ENCODE assay signal across 8 cellular contexts in the genomic region with DNA sequence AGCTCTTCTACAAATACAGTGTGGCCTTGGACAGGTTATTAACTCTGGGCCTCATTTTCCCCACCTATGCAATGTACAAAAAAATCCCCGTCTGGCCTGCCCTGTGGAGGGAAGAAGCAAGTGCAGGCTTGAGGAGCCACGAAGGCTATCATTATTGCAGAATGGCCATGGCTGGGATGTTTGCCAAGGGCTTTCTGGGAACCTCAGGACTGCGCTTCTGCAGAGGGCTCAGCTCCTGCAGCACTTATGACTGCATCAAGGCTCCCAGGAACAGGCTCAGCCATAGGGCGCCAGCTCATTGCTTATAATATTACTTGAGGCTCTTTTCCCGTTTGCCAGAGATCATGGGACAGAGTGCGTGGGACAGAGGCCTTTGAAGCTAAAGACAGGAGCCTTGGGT. TPM values are rescaled to one million over a fixed set of nuclear protein-coding genes. Genes with fewer than 3 reads are reported as not detected.
DNase-seq lines count a peak whose midpoint lies in the region; ATAC-seq and TF ChIP-seq lines count a peak whose summit lies in the region.

No MANE protein-coding gene starts in this region.

- no peaks in the 10 kb centered on the region for H3K36me3 ChIP-seq in BJ (ENCODE audit: control insufficient read depth, insufficient read depth, low read length)

- TF ChIP-seq CTCF in BJ (IDR thresholded peaks at IDR 0.05; ENCODE audit: insufficient read depth, low read depth, low read length), result 0 out of 2 replicates have a peak, but pooled peaks have one; percentile 18

- DNase-seq in BJ (ENCODE audit: low read depth) (no peak), HCEC 1CT (peak; percentile 57), astrocyte of the hippocampus (ENCODE audit: low read depth, low spot score) (peak; percentile 68), medulla oblongata (ENCODE audit: extremely low spot score) (peak; percentile 60), glomerular visceral epithelial cell (ENCODE audit: extremely low spot score) (no peak)
- no peak for DNase-seq in activated effector memory CD4-positive, alpha-beta T cell treated with Interleukin-2 at 50 U/mL for 16 hours

- H3K27me3 ChIP-seq in BJ (ENCODE audit: control insufficient read depth, insufficient read depth, low read length), result no peaks in the 10 kb centered on the region

- POLR2A ChIA-PET in BJ (lab: Charles Lee), result no interaction called here

- ATAC-seq in HG02852 (IDR thresholded peaks at IDR 0.05; ENCODE audit: unreplicated experiment) (no peak), GM18909 (IDR thresholded peaks at IDR 0.05; ENCODE audit: poor library complexity, unreplicated experiment) (no peak)

- no peak overlapping the region for H3K4me3 ChIP-seq in BJ (ENCODE audit: low read depth, low read length)

- CTCF ChIA-PET in BJ (lab: Yijun Ruan, JAX), result interaction anchor here (0.9 to 2.4 kb wide), 4 partner anchors 9 to 33 kb away, joined by 3 to 12 read pairs (median 4); a partner anchor contains a TSS

RNA-seq across cellular contexts. Expression of a gene that starts 20.5 kb away (rescaled TPM):
- polyA plus RNA-seq in BJ (2011; rRNA removed), result 0.69 and 1.1 TPM in 2 replicates
- 0.57 and 0.71 TPM in 2 replicates for polyA minus RNA-seq in BJ (2011; rRNA and poly(A)+ RNA removed)

RNA-seq across cellular contexts. Expression of a gene that starts 33.3 kb away (rescaled TPM):
- polyA plus RNA-seq in BJ (2011; rRNA removed), result 78.7 and 169 TPM in 2 replicates
- polyA minus RNA-seq in BJ (2011; rRNA and poly(A)+ RNA removed), result 49.8 and 62.7 TPM in 2 replicates

Comparison
In these comparisons a context has a peak if more than half of its experiments do, and no peak if none do; other contexts are left out.
1. DNase-seq: peak in HCEC 1CT (single experiment), astrocyte of the hippocampus (single experiment) and medulla oblongata (single experiment); none in BJ (single experiment), glomerular visceral epithelial cell (single experiment) and activated effector memory CD4-positive, alpha-beta T cell treated with Interleukin-2 at 50 U/mL for 16 hours (single experiment).